Comparison of ENCODE assay signal across 10 cellular contexts in genomic region chr12:49341777-49342065, GRCh38. TPM values are rescaled to one million over a fixed set of nuclear protein-coding genes. Genes with fewer than 3 reads are reported as not detected.
DNase-seq lines count a peak whose midpoint lies in the region; ATAC-seq and TF ChIP-seq lines count a peak whose summit lies in the region.
"Had no signal": no experiment of that assay in that cellular context is flagged by ENCODE, and none has a peak within 500 bp of the region (broad histone marks: within the 10 kb centered on the region; RNA-seq: fewer than 3 reads in every experiment).

No MANE protein-coding gene starts in this region.

- peak overlapping the region in 8 of 10 experiments; percentile 24 to 66 (median 52); a peak in 10 of 20 replicates for H3K4me3 ChIP-seq in BLaER1 treated with 17β-estradiol and CSF1 and Interleukin-3, amounts not matched to agents 10 nM and 100 nM
- no peak overlapping the region for H3K4me3 ChIP-seq in KMS-11 (IDR thresholded peaks at IDR 0.05; ENCODE audit: insufficient read depth, low read depth, low read length)
- H3K4me3 ChIP-seq in fibroblast of villous mesenchyme (ENCODE audit: low read depth, low read length): peak overlapping the region; percentile 56
- H3K4me3 ChIP-seq in parathyroid adenoma (ENCODE audit: low read depth, low read length): no peak overlapping the region

- H3K27me3 ChIP-seq in BLaER1 treated with 17β-estradiol and CSF1 and Interleukin-3, amounts not matched to agents 10 nM and 100 nM: peaks cover 99 to 100% (median 100%) of the 10 kb centered on the region in 11 experiments
- peaks cover 48% of the 10 kb centered on the region for H3K27me3 ChIP-seq in KMS-11 (ENCODE audit: insufficient read depth, low read depth)
- no peaks in the 10 kb centered on the region for H3K27me3 ChIP-seq in parathyroid adenoma (ENCODE audit: control insufficient read depth, insufficient read depth, low read length)

- no peak for DNase-seq in fibroblast of villous mesenchyme (ENCODE audit: low read depth)
- DNase-seq in GOT3 (lab: John Stamatoyannopoulos, UW): no peak
- DNase-seq in NCI-H524 (lab: John Stamatoyannopoulos, UW): no peak
- DNase-seq in activated CD8-positive, alpha-beta memory T cell treated with anti-CD3 and anti-CD28 coated beads, Interleukin-2, amount 50 U/mL, for 48 hours: no peak
- no peak for DNase-seq in omental fat pad (ENCODE audit: low spot score)

- H3K36me3 ChIP-seq in BLaER1 treated with 17β-estradiol and CSF1 and Interleukin-3, amounts not matched to agents 10 nM and 100 nM: no peaks in the 10 kb centered on the region
- H3K36me3 ChIP-seq in KMS-11 (ENCODE audit: insufficient read depth) (no peaks in the 10 kb centered on the region), parathyroid adenoma (ENCODE audit: control insufficient read depth, insufficient read depth, low read length) (no peaks in the 10 kb centered on the region)
- H3K36me3 ChIP-seq: ovary had no signal

- H3K9me3 ChIP-seq in BLaER1 treated with 17β-estradiol and CSF1 and Interleukin-3, amounts not matched to agents 10 nM and 100 nM (replicated peaks in 1 of 11): no peaks in the 10 kb centered on the region
- H3K9me3 ChIP-seq in parathyroid adenoma (ENCODE audit: control insufficient read depth, low read length): no peaks in the 10 kb centered on the region
- H3K9me3 ChIP-seq: ovary had no signal

- peaks cover 0 to 90% (median 53%) of the 10 kb centered on the region in 11 experiments; a peak in 19 of 22 replicates for H4K20me1 ChIP-seq in BLaER1 treated with 17β-estradiol and CSF1 and Interleukin-3, amounts not matched to agents 10 nM and 100 nM
- H4K20me1 ChIP-seq in KMS-11 (ENCODE audit: insufficient read depth): no peaks in the 10 kb centered on the region

- H3K79me2 ChIP-seq in KMS-11 (ENCODE audit: insufficient read depth, low read depth): no peaks in the 10 kb centered on the region
- H3K79me2 ChIP-seq in parathyroid adenoma: no peaks in the 10 kb centered on the region

- H3K4me2 ChIP-seq in BLaER1 treated with 17β-estradiol and CSF1 and Interleukin-3, amounts not matched to agents 10 nM and 100 nM: peak overlapping the region in 9 of 11 experiments; percentile 54 to 93 (median 83); a peak in 14 of 22 replicates
- peak overlapping the region; percentile 85; the same call in 1 of the 2 replicates for H3K4me2 ChIP-seq in KMS-11
- peak overlapping the region; percentile 46 for H3K4me2 ChIP-seq in parathyroid adenoma (ENCODE audit: low read length)

- ATAC-seq in omental fat pad (ENCODE audit: low FRiP score): no peak

- H3K27ac ChIP-seq in BLaER1 treated with 17β-estradiol and CSF1 and Interleukin-3, amounts not matched to agents 10 nM and 100 nM: no peak overlapping the region
- H3K27ac ChIP-seq in KMS-11: no peak overlapping the region
- H3K27ac ChIP-seq in parathyroid adenoma: no peak overlapping the region
- H3K27ac ChIP-seq: C4-2B, ovary had no signal

- TF ChIP-seq CTCF in KMS-11 (conservative IDR thresholded peaks at IDR 0.05; ENCODE audit: low read depth, low read length) (no peak), fibroblast of villous mesenchyme (IDR thresholded peaks at IDR 0.05; ENCODE audit: insufficient read depth, low read depth, low read length) (no peak), parathyroid adenoma (IDR thresholded peaks at IDR 0.05) (no peak), omental fat pad (IDR thresholded peaks at IDR 0.05) (no peak)

- peaks cover 32 to 55% (median 49%) of the 10 kb centered on the region in 10 experiments for H3K4me1 ChIP-seq in BLaER1 treated with 17β-estradiol and CSF1 and Interleukin-3, amounts not matched to agents 10 nM and 100 nM
- H3K4me1 ChIP-seq in KMS-11 (ENCODE audit: low read depth, poor library complexity, severe bottlenecking) (peaks cover 28% of the 10 kb centered on the region), parathyroid adenoma (peaks cover 25% of the 10 kb centered on the region)

- H3K9ac ChIP-seq in BLaER1 treated with 17β-estradiol and CSF1 and Interleukin-3, amounts not matched to agents 10 nM and 100 nM: no peak overlapping the region
- H3K9ac ChIP-seq in KMS-11 (no peak overlapping the region), parathyroid adenoma (no peak overlapping the region)

- H2AFZ ChIP-seq in KMS-11 (ENCODE audit: low read depth) (no peak overlapping the region), parathyroid adenoma (peak overlapping the region; percentile 77)

RNA-seq across cellular contexts. Expression of gene C1QL4, which starts 4.7 kb away (rescaled TPM):
- total RNA-seq in fibroblast of villous mesenchyme (under 0.01 TPM in 1 of 2 replicates, not detected in the other), omental fat pad (1 to 10 TPM in 1 of 4 donors, under 1 TPM in 1, not detected in 2; 0.65 to 1.1 TPM)
- total RNA-seq: ovary had no signal

RNA-seq across cellular contexts. Expression of gene DNAJC22, which starts 5.0 kb away (rescaled TPM):
- total RNA-seq in fibroblast of villous mesenchyme (1.7 and 2.6 TPM in 2 replicates), omental fat pad (1 to 10 TPM in 3 of 4 donors, not detected in 1; 1.8 to 9.2 (median 3.0) TPM)

RNA-seq across cellular contexts. Expression of gene TROAP, which starts 18.7 kb away (rescaled TPM):
- total RNA-seq in fibroblast of villous mesenchyme: 11.3 and 14.7 TPM in 2 replicates
- 1 to 10 TPM in 1 of 4 donors, under 1 TPM in 1, not detected in 2; 0.37 to 1.6 TPM for total RNA-seq in omental fat pad

RNA-seq across cellular contexts. Expression of gene SPATS2, which starts 25.5 kb away (rescaled TPM):
- total RNA-seq in fibroblast of villous mesenchyme (30.6 and 32.4 TPM in 2 replicates), omental fat pad (10 to 100 TPM in 2 of 4 donors, 1 to 10 TPM in 2; 8.0 to 16.2 (median 9.7) TPM)

RNA-seq across cellular contexts. Expression of gene PRPH, which starts 46.8 kb away (rescaled TPM):
- under 0.01 TPM in 1 of 2 replicates, not detected in the other for total RNA-seq in fibroblast of villous mesenchyme
- total RNA-seq in omental fat pad: 1 to 10 TPM; 1.3 to 4.4 (median 2.7) TPM

Comparison
In these comparisons a context has a peak if more than half of its experiments do, and no peak if none do; other contexts are left out.
1. H3K4me3 ChIP-seq: peak in BLaER1 treated with 17β-estradiol and CSF1 and Interleukin-3, amounts not matched to agents 10 nM and 100 nM (8 of 10) and fibroblast of villous mesenchyme (single experiment); none in KMS-11 (single experiment) and parathyroid adenoma (single experiment).
2. Peak in every context shown above with its lines, with median percentiles within 50 percentile points of each other: H3K4me2 ChIP-seq.